Comparison of ENCODE assay signal across 1 cellular context in genomic region chr12:41545761-41546160, GRCh38.
TF ChIP-seq lines count a peak whose summit lies in the region.

No MANE protein-coding gene starts in this region.

TF ChIP-seq in H1, 55 proteins besides CTCF, POLR2A, EP300 and RAD21 (continued from another document):
- no peak for TF ChIP-seq SIN3A (conservative IDR thresholded peaks at IDR 0.05 in 1 of 2, IDR thresholded peaks at IDR 0.05 in 1 of 2; ENCODE audit: low read depth in 1 of 2, low read length in 2 of 2)
- TF ChIP-seq MAFK (IDR thresholded peaks at IDR 0.05; ENCODE audit: low read depth, low read length): no peak
- no peak for TF ChIP-seq KDM4A (IDR thresholded peaks at IDR 0.05; ENCODE audit: low read depth, low read length, severe bottlenecking)
- no peak for TF ChIP-seq POLR2AphosphoS5 (IDR thresholded peaks at IDR 0.05; ENCODE audit: low read depth, low read length)
- TF ChIP-seq NANOG (IDR thresholded peaks at IDR 0.05; ENCODE audit: insufficient read depth, low read depth, low read length, poor library complexity, severe bottlenecking): no peak
- no peak for TF ChIP-seq GABPA (IDR thresholded peaks at IDR 0.05; ENCODE audit: borderline replicate concordance, insufficient read depth, low read length)
- no peak for TF ChIP-seq SP4 (IDR thresholded peaks at IDR 0.05; ENCODE audit: low read length)
- TF ChIP-seq ZNF274 (IDR thresholded peaks at IDR 0.05; ENCODE audit: borderline replicate concordance, extremely low read depth, low read length): no peak
